In the genomic region with DNA sequence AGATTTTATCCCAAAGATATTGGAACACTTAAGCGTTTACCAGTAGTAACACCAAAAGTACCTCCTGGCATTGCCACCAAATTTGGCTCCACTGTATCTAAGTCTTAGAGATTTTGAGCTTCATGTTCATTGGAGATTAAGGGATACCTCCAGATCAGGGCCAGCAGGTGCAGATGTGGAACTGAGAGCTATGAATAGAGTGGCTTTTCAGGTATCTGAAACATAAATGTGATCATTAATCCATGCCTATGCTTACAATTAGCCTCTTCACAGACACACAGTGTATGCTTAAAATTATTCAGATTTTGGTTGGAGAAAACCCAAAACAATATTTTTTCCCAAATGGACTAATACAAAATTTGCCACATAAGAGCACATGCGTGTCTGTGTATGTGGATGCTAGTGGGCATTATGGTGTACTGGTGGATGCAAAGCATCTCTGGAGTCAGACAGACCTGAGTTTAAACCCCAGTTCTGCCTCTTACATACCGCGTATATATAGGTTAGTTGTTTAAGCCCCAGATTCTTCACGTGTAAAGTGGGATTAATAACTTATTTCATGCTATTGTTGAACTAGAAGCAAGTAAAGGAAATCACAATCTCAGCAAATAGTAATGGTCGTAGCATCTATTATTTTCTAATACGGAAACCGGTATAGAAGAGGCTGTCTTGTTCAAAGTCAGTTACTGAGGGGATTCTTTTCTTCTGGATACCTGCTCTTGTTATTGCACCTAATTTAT, we compare ENCODE assay signal across 21 cellular contexts. TPM values are rescaled to one million over a fixed set of nuclear protein-coding genes. Genes with fewer than 3 reads are reported as not detected.
"Had no signal": no experiment of that assay in that cellular context is flagged by ENCODE, and none has a peak within 500 bp of the region (broad histone marks: within the 10 kb centered on the region; RNA-seq: fewer than 3 reads in every experiment).

No MANE protein-coding gene starts in this region.

- H3K27me3 ChIP-seq: gastroesophageal sphincter, heart left ventricle, left lung, thyroid gland had no signal

- H3K9me3 Mint-ChIP-seq: activated CD4-positive, alpha-beta memory T cell treated with anti-CD3 and anti-CD28 coated beads, Interleukin-2, amount 10 ng/mL, durations not matched to agents 7 days and 5 days; activated naive CD8-positive, alpha-beta T cell treated with anti-CD3 and anti-CD28 coated beads for 36 hours; nephron; stimulated activated naive B cell treated with anti-CD40 and anti-IgM and Interleukin-4, amounts not matched to agents 10 μg/mL and 1 μg/mL and 100 μg/mL, for 72 hours; WTC11 had no signal

- FAIRE-seq: endothelial cell of umbilical vein had no signal

- H3K4me3 ChIP-seq: cardiac muscle cell, esophagus muscularis mucosa, gastroesophageal sphincter, heart left ventricle, left lung, thyroid gland had no signal

- H3K27ac Mint-ChIP-seq: activated CD4-positive, alpha-beta memory T cell treated with anti-CD3 and anti-CD28 coated beads, Interleukin-2, amount 10 ng/mL, durations not matched to agents 7 days and 5 days; activated CD8-positive, alpha-beta memory T cell treated with anti-CD3 and anti-CD28 coated beads, Interleukin-2, amount 10 ng/mL, durations not matched to agents 7 days and 5 days; activated naive CD8-positive, alpha-beta T cell treated with anti-CD3 and anti-CD28 coated beads for 36 hours; nephron; stimulated activated naive B cell treated with anti-CD40 and anti-IgM and Interleukin-4, amounts not matched to agents 10 μg/mL and 1 μg/mL and 100 μg/mL, for 72 hours; WTC11 had no signal

- H3K36me3 ChIP-seq: cardiac muscle cell, esophagus muscularis mucosa, left lung, thyroid gland had no signal

- H3K9me3 ChIP-seq: esophagus muscularis mucosa, gastroesophageal sphincter, heart left ventricle, left lung, thyroid gland had no signal

- H3K4me1 Mint-ChIP-seq: activated CD8-positive, alpha-beta memory T cell treated with anti-CD3 and anti-CD28 coated beads, Interleukin-2, amount 10 ng/mL, durations not matched to agents 7 days and 5 days had no signal

- H3K36me3 Mint-ChIP-seq: activated CD8-positive, alpha-beta memory T cell treated with anti-CD3 and anti-CD28 coated beads, Interleukin-2, amount 10 ng/mL, durations not matched to agents 7 days and 5 days; WTC11 had no signal

- H3K27me3 Mint-ChIP-seq: activated naive CD8-positive, alpha-beta T cell treated with anti-CD3 and anti-CD28 coated beads for 36 hours; stimulated activated naive B cell treated with anti-CD40 and anti-IgM and Interleukin-4, amounts not matched to agents 10 μg/mL and 1 μg/mL and 100 μg/mL, for 72 hours had no signal

- DNase-seq: activated CD4-positive, alpha-beta memory T cell treated with anti-CD3 and anti-CD28 coated beads, Interleukin-2, amount 10 ng/mL, durations not matched to agents 7 days and 5 days; activated CD4-positive, alpha-beta T cell treated with anti-CD3 and anti-CD28 coated beads for 4 hours; activated CD8-positive, alpha-beta memory T cell treated with anti-CD3 and anti-CD28 coated beads, Interleukin-2, amount 10 ng/mL, durations not matched to agents 7 days and 5 days; activated naive CD8-positive, alpha-beta T cell treated with anti-CD3 and anti-CD28 coated beads for 36 hours; amniotic stem cell; dermis blood vessel endothelial cell; effector memory CD4-positive, alpha-beta T cell; heart left ventricle; left lung; midbrain; stimulated activated CD4-positive, alpha-beta T cell treated with anti-CD3 and anti-CD28 coated beads, Interleukin-4, amount 100 ng/mL, for 4 hours; stimulated activated naive B cell treated with anti-CD40 and anti-IgM and Interleukin-4, amounts not matched to agents 10 μg/mL and 1 μg/mL and 100 μg/mL, for 72 hours; thyroid gland had no signal

- H3K27ac ChIP-seq: cardiac muscle cell, esophagus muscularis mucosa, gastroesophageal sphincter, heart left ventricle, left lung, parathyroid adenoma, thyroid gland had no signal

- H3K4me3 Mint-ChIP-seq: activated CD4-positive, alpha-beta memory T cell treated with anti-CD3 and anti-CD28 coated beads, Interleukin-2, amount 10 ng/mL, durations not matched to agents 7 days and 5 days; activated CD8-positive, alpha-beta memory T cell treated with anti-CD3 and anti-CD28 coated beads, Interleukin-2, amount 10 ng/mL, durations not matched to agents 7 days and 5 days; activated naive CD8-positive, alpha-beta T cell treated with anti-CD3 and anti-CD28 coated beads for 36 hours; nephron; stimulated activated naive B cell treated with anti-CD40 and anti-IgM and Interleukin-4, amounts not matched to agents 10 μg/mL and 1 μg/mL and 100 μg/mL, for 72 hours; WTC11 had no signal

- ATAC-seq: activated CD8-positive, alpha-beta memory T cell treated with anti-CD3 and anti-CD28 coated beads, Interleukin-2, amount 10 ng/mL, durations not matched to agents 7 days and 5 days; gastroesophageal sphincter; heart left ventricle; left lung; sciatic nerve; stimulated activated naive B cell treated with anti-CD40 and anti-IgM and Interleukin-4, amounts not matched to agents 10 μg/mL and 1 μg/mL and 100 μg/mL, for 72 hours had no signal

RNA-seq across cellular contexts. Expression of gene LRRC4, which starts 6.8 kb away (rescaled TPM):
- total RNA-seq: activated CD4-positive, alpha-beta memory T cell treated with anti-CD3 and anti-CD28 coated beads, Interleukin-2, amount 10 ng/mL, durations not matched to agents 7 days and 5 days; activated CD8-positive, alpha-beta memory T cell treated with anti-CD3 and anti-CD28 coated beads, Interleukin-2, amount 10 ng/mL, durations not matched to agents 7 days and 5 days; activated naive CD8-positive, alpha-beta T cell treated with anti-CD3 and anti-CD28 coated beads for 36 hours had no signal
